In the genomic region with DNA sequence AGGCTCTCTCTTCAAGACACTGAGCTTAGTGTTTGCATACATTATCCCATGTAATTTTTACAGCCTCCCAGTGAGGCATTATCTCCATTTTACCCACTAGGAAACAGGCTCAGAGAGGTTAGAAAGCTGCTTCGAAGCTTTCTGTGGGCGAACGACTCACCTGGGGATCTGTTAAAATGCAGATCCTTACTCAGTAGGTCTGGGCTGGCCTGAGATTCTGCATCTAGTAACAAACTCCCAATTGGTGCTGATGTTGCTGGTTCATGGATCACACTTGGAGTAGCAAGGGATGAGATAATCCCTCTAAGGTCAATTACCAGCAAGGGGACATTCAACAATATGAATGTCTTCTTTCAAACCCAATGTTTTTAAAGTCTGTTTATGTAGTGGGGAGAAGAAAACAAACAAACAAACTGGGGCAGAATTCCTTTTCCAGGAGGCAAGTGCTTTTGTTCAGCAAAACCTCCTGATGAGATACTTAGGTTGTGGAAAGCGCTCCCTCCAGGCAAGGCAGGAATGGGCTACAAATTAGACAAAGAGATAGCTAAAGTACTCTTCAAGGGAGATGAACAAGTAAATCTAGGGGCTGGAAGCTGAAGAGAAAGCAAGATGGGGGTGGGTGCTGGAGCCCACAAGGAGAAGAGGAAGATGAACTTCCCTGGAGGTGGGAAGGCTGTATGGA, we compare ENCODE assay signal across 29 cellular contexts.
"Had no signal": no experiment of that assay in that cellular context is flagged by ENCODE, and none has a peak within 500 bp of the region (broad histone marks: within the 10 kb centered on the region; RNA-seq: fewer than 3 reads in every experiment).

No MANE protein-coding gene starts in this region.

- H3K4me3 Mint-ChIP-seq: activated CD4-positive, alpha-beta T cell treated with anti-CD3 and anti-CD28 coated beads, Interleukin-2, amount 10 ng/mL, durations not matched to agents 7 days and 5 days; activated CD8-positive, alpha-beta T cell treated with anti-CD3 and anti-CD28 coated beads, Interleukin-2, amount 10 ng/mL, durations not matched to agents 7 days and 5 days; activated naive CD8-positive, alpha-beta T cell; activated T-cell treated with anti-CD3 and anti-CD28 coated beads, Interleukin-2, amount 50 U/mL, for 72 hours; naive thymus-derived CD8-positive, alpha-beta T cell; stimulated activated naive CD8-positive, alpha-beta T cell treated with anti-CD3 and anti-CD28 coated beads, Interleukin-15, Interleukin-2, amounts not matched to agents 100 ng/mL and 50 ng/mL, for 24 hours; T-cell; T-helper 2 cell treated with Interferon-gamma antibody and Interleukin-4, amounts not matched to agents 5 μg/mL and 100 μg/mL, for 36 hours had no signal

- H3K27me3 Mint-ChIP-seq: activated naive CD8-positive, alpha-beta T cell had no signal

- H3K36me3 Mint-ChIP-seq: naive thymus-derived CD8-positive, alpha-beta T cell; T-cell had no signal

- H3K36me3 ChIP-seq: esophagus squamous epithelium, left lung, lower lobe of right lung, right lobe of liver, thoracic aorta had no signal

- H3K27ac Mint-ChIP-seq: activated CD4-positive, alpha-beta T cell treated with anti-CD3 and anti-CD28 coated beads, Interleukin-2, amount 10 ng/mL, durations not matched to agents 7 days and 5 days; activated CD8-positive, alpha-beta T cell treated with anti-CD3 and anti-CD28 coated beads, Interleukin-2, amount 10 ng/mL, durations not matched to agents 7 days and 5 days; activated naive CD8-positive, alpha-beta T cell; activated T-cell treated with anti-CD3 and anti-CD28 coated beads, Interleukin-2, amount 50 U/mL, for 72 hours; stimulated activated naive CD8-positive, alpha-beta T cell treated with anti-CD3 and anti-CD28 coated beads, Interleukin-15, Interleukin-2, amounts not matched to agents 100 ng/mL and 50 ng/mL, for 24 hours; T-cell had no signal

- H3K9me3 Mint-ChIP-seq: T-cell had no signal

- H3K4me1 ChIP-seq: left lung, lower lobe of right lung, right lobe of liver had no signal

- ATAC-seq: activated CD4-positive, CD25-positive, alpha-beta regulatory T cell treated with anti-CD3 and anti-CD28 coated beads, Interleukin-2, amount 50 U/mL, for 24 hours; activated CD8-positive, alpha-beta T cell treated with anti-CD3 and anti-CD28 coated beads, Interleukin-2, amount 10 ng/mL, durations not matched to agents 7 days and 5 days; left lung; lower lobe of right lung; naive thymus-derived CD8-positive, alpha-beta T cell; right lobe of liver; T-cell had no signal

- DNase-seq: activated CD4-positive, alpha-beta T cell treated with anti-CD3 and anti-CD28 coated beads, Interleukin-2, amount 10 ng/mL, durations not matched to agents 7 days and 5 days; activated CD8-positive, alpha-beta T cell treated with anti-CD3 and anti-CD28 coated beads, Interleukin-2, amount 10 ng/mL, durations not matched to agents 7 days and 5 days; activated effector memory CD4-positive, alpha-beta T cell treated with Interleukin-2 at 50 U/mL for 16 hours; activated naive CD4-positive, alpha-beta T cell treated with Interleukin-2 at 50 U/mL for 16 hours; activated T-cell treated with anti-CD3 and anti-CD28 coated beads for 4 hours; activated T-cell treated with anti-CD3 and anti-CD28 coated beads, Interleukin-2, amount 50 U/mL, for 72 hours; anterior cingulate cortex; effector CD8-positive, alpha-beta T cell; esophagus squamous epithelium; foreskin melanocyte; left lung; lower lobe of right lung; naive thymus-derived CD8-positive, alpha-beta T cell; right lobe of liver; stimulated activated CD4-positive, alpha-beta T cell treated with anti-CD3 and anti-CD28 coated beads, Interleukin-12 subunit alpha, Interleukin-12 subunit beta, amount 100 ng/mL, for 4 hours; T-cell; trophoblast cell had no signal

- H3K27me3 ChIP-seq: esophagus squamous epithelium, left lung, right lobe of liver had no signal

- H3K27ac ChIP-seq: epithelial cell of prostate, esophagus squamous epithelium, left lung, lower lobe of right lung, right lobe of liver, thoracic aorta, VCaP had no signal

- H3K4me3 ChIP-seq: esophagus squamous epithelium, left lung, lower lobe of right lung, right lobe of liver, thoracic aorta had no signal

- FAIRE-seq: bronchial epithelial cell, colon, endometrium, islet of Langerhans, TTC549 had no signal

- H3K9me3 ChIP-seq: esophagus squamous epithelium, left lung, lower lobe of right lung, right lobe of liver, thoracic aorta had no signal
